ENCODE assay signal across 9 cellular contexts in the genomic region with DNA sequence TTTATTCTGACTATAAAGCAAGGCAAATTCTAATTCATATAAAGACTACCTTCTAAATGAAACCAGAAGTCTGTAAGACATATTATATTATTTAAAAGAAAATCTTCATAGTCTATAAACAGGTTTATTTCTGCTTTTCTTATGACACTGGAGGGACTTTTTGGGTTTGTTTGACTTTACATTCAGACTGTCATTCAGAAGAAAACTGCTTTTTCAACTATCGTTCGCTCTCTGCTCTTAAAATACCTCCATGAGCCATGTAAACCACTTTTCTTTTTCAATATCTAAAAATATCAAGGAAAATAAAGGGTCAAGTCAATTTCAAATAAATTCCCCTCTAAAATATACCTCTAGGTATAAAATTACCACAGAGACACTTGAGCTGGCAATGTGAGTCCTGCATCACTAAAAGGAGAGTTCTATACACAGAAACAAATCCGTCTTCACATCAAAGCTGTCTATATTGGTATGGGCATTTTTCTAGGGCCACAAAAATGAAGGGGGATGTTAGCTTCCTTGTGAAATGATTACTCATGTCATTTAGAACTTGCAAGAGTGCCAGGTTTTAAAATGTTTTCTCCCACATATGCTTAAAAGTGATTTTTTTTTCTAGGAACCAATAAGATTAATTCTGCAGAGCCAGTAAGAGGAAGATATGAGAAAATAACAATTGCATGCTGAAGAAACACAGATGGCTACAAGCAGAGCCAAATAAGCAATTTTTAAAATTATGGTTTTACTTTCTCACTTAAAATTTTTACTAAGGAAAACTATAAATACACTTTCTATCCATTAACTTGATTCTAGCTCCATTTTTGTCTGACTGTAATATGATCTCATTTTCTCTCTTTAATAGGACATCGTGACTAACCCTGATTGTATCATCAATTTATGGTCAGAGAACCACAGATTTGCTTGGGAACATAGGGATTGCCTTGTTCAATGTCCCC.
A peak's percentile ranks its signal among the peaks of the same experiment; 100 is the strongest.
DNase-seq lines count a peak whose midpoint lies in the region; ATAC-seq and TF ChIP-seq lines count a peak whose summit lies in the region.
"Had no signal": no experiment of that assay in that cellular context is flagged by ENCODE, and none has a peak within 500 bp of the region (broad histone marks: within the 10 kb centered on the region; RNA-seq: fewer than 3 reads in every experiment).

No MANE protein-coding gene starts in this region.

- no peak overlapping the region for H3K23ac ChIP-seq in neuronal stem cell (ENCODE audit: low read depth, low read length, poor library complexity)

- peak overlapping the region; percentile 20; the same call in 1 of the 2 replicates for H3K4me3 Mint-ChIP-seq in HFFc6
- H3K4me3 Mint-ChIP-seq in naive thymus-derived CD4-positive, alpha-beta T cell = peak overlapping the region in 4 of 10 donors; percentile 12 to 51 (median 22)

- no peaks in the 10 kb centered on the region for H3K27me3 Mint-ChIP-seq in HFFc6 (ENCODE audit: insufficient read depth)
- H3K27me3 Mint-ChIP-seq in naive thymus-derived CD4-positive, alpha-beta T cell = no peaks in the 10 kb centered on the region

- WGBS in neuronal stem cell (ENCODE audit: extremely low coverage in 2 of 2, insufficient read length in 2 of 2, insufficient replicate concordance in 1 of 2), 2 donors = no CpG with 5 or more reads among the region's 4 CpGs

- H2AK5ac ChIP-seq in neuronal stem cell (ENCODE audit: low read depth, low read length) = no peak overlapping the region

- TF ChIP-seq CTCF in HFFc6 (IDR thresholded peaks at IDR 0.05) (no peak), PC-3 (conservative IDR thresholded peaks at IDR 0.05; ENCODE audit: low read depth, low read length) (no peak), RWPE1 (conservative IDR thresholded peaks at IDR 0.05; ENCODE audit: low read depth) (no peak)

- no TSS peak for BruUV-seq in PC-3 (replicated peaks; lab: Mats Ljungman, UMichigan)

- H3K27ac ChIP-seq in PC-3 (ENCODE audit: low read length) (peak overlapping the region; percentile 10; the same call in 1 of the 2 replicates), neuronal stem cell (replicated peaks; ENCODE audit: low read length) (no peak overlapping the region), RWPE1 (no peak overlapping the region)
- H3K27ac ChIP-seq in naive thymus-derived CD4-positive, alpha-beta T cell (ENCODE audit: low read depth, low read length) = no peak overlapping the region

- no peak overlapping the region for H4K91ac ChIP-seq in neuronal stem cell (ENCODE audit: low read depth, low read length, poor library complexity)

- no peaks in the 10 kb centered on the region for H3K79me2 ChIP-seq in PC-3 (ENCODE audit: low read length)

- H4K20me1 ChIP-seq in PC-3 (ENCODE audit: low read length) = no peaks in the 10 kb centered on the region

- H3K79me1 ChIP-seq in neuronal stem cell (ENCODE audit: low read depth, low read length) = no peaks in the 10 kb centered on the region

- H3K4me1 Mint-ChIP-seq in HFFc6 (ENCODE audit: low read depth) = peaks cover 15% of the 10 kb centered on the region
- peaks cover 14 to 56% (median 44%) of the 10 kb centered on the region in 7 donors for H3K4me1 Mint-ChIP-seq in naive thymus-derived CD4-positive, alpha-beta T cell

- H3F3A ChIP-seq in PC-3 (ENCODE audit: low read length, unreplicated experiment) = no peaks in the 10 kb centered on the region

- no peaks in the 10 kb centered on the region for H3K36me3 ChIP-seq in PC-3 (ENCODE audit: low read depth, low read length)
- peaks cover 0 to 40% (median 0%) of the 10 kb centered on the region in 3 experiments for H3K36me3 ChIP-seq in naive thymus-derived CD4-positive, alpha-beta T cell (ENCODE audit: control insufficient read depth in 2 of 3, insufficient read depth in 3 of 3, low read length in 3 of 3)
- H3K36me3 ChIP-seq in neuronal stem cell (replicated peaks in 1 of 2; ENCODE audit: control insufficient read depth in 2 of 2, insufficient read depth in 2 of 2, low read length in 2 of 2) = no peaks in the 10 kb centered on the region

- H3K14ac ChIP-seq in neuronal stem cell (ENCODE audit: low read length) = no peak overlapping the region

- peak; percentile 55 for DNase-seq in HFFc6
- DNase-seq in PC-3 = peak; percentile 36
- no peak for DNase-seq in naive thymus-derived CD4-positive, alpha-beta T cell
- DNase-seq in pons (ENCODE audit: low spot score) = no peak
- no peak for DNase-seq in neuronal stem cell (ENCODE audit: low spot score)
- no peak for DNase-seq in RWPE1 (ENCODE audit: low spot score)
- no peak for DNase-seq in stimulated activated CD4-positive, alpha-beta T cell treated with anti-CD3 and anti-CD28 coated beads, Interleukin-4, amount 100 ng/mL, for 24 hours
- DNase-seq: NCI-H2081 treated with DMSO at 0.1 percent for 48 hours had no signal

- intact Hi-C loops in PC-3 (cut with micrococcal nuclease) = loop anchor here (2.0 kb wide), 1 partner anchor 65 kb away; no protein-coding TSS in a partner anchor
- intact Hi-C loops in naive thymus-derived CD4-positive, alpha-beta T cell (cut with micrococcal nuclease) = loop anchor here in 1 of 2 donors (1.0 kb wide), 1 partner anchor 26 kb away; no protein-coding TSS in a partner anchor

- no peak overlapping the region for H4K8ac ChIP-seq in neuronal stem cell (ENCODE audit: low read depth, low read length)

- no peak overlapping the region for H2BK5ac ChIP-seq in neuronal stem cell (ENCODE audit: low read length)

- H3K27ac Mint-ChIP-seq in HFFc6 = peak overlapping the region; percentile 42
- H3K27ac Mint-ChIP-seq in naive thymus-derived CD4-positive, alpha-beta T cell = peak overlapping the region in 8 of 9 donors; percentile 20 to 79 (median 60)

- no peaks in the 10 kb centered on the region for H3K9me2 ChIP-seq in PC-3 (replicated peaks; ENCODE audit: low read length)

- no peaks in the 10 kb centered on the region for H3K9me3 ChIP-seq in PC-3 (ENCODE audit: low read length)
- H3K9me3 ChIP-seq in naive thymus-derived CD4-positive, alpha-beta T cell (ENCODE audit: control insufficient read depth in 2 of 3, low read length in 3 of 3) = no peaks in the 10 kb centered on the region
- no peaks in the 10 kb centered on the region for H3K9me3 ChIP-seq in neuronal stem cell (replicated peaks in 1 of 2; ENCODE audit: control insufficient read depth in 2 of 2, insufficient read depth in 1 of 2, low read depth in 1 of 2, low read length in 2 of 2)

- H3K36me3 Mint-ChIP-seq in HFFc6 (ENCODE audit: low read depth) = peaks cover 8% of the 10 kb centered on the region; the same call in 1 of the 2 replicates
- H3K36me3 Mint-ChIP-seq in naive thymus-derived CD4-positive, alpha-beta T cell = peaks cover 13 to 54% (median 31%) of the 10 kb centered on the region in 5 donors

- CTCF ChIA-PET in PC-3 (lab: Charles Lee) (no interaction called here), RWPE1 (lab: Yijun Ruan, JAX) (no interaction called here)
- CTCF ChIA-PET in naive thymus-derived CD4-positive, alpha-beta T cell (lab: Charles Lee) = no interaction called here

- no peak overlapping the region for H2BK120ac ChIP-seq in neuronal stem cell (ENCODE audit: low read depth, low read length)

- H3K9ac ChIP-seq in PC-3 (ENCODE audit: low read length) (no peak overlapping the region), neuronal stem cell (ENCODE audit: low read depth, low read length, poor library complexity) (no peak overlapping the region)

- H3K4me3 ChIP-seq in PC-3 (ENCODE audit: low read length) (no peak overlapping the region), neuronal stem cell (ENCODE audit: low read length in 2 of 2) (no peak overlapping the region)
- H3K4me3 ChIP-seq in naive thymus-derived CD4-positive, alpha-beta T cell (ENCODE audit: low read length) = no peak overlapping the region

- POLR2A ChIA-PET in PC-3 (lab: Charles Lee; ENCODE audit: unreplicated experiment) (no interaction called here), RWPE1 (lab: Yijun Ruan, JAX; ENCODE audit: low non-redundant PET) (no interaction called here)
- POLR2A ChIA-PET in naive thymus-derived CD4-positive, alpha-beta T cell (lab: Charles Lee) = interaction anchor here (1.5 kb wide), 1 partner anchor 13 kb away, joined by 4 read pairs; no protein-coding TSS in a partner anchor

- no peak overlapping the region for H3K18ac ChIP-seq in neuronal stem cell (ENCODE audit: low read length)

- H3K4me2 ChIP-seq in PC-3 (ENCODE audit: low read length) (no peak overlapping the region), neuronal stem cell (ENCODE audit: insufficient read depth, low read length, poor library complexity, severe bottlenecking) (no peak overlapping the region)

- no peaks in the 10 kb centered on the region for H3K9me3 Mint-ChIP-seq in HFFc6
- H3K9me3 Mint-ChIP-seq in naive thymus-derived CD4-positive, alpha-beta T cell = peaks cover 0 to 10% (median 0%) of the 10 kb centered on the region in 11 donors

- H3K4ac ChIP-seq in neuronal stem cell (ENCODE audit: low read length) = no peak overlapping the region

- no peak overlapping the region for H2BK15ac ChIP-seq in neuronal stem cell (ENCODE audit: low read length)

- H2BK12ac ChIP-seq in neuronal stem cell (ENCODE audit: low read length) = no peak overlapping the region

- H3K4me1 ChIP-seq in PC-3 (ENCODE audit: insufficient read depth, low read length) (peaks cover 11% of the 10 kb centered on the region; the same call in 1 of the 2 replicates), neuronal stem cell (ENCODE audit: control insufficient read depth in 2 of 2, insufficient read depth in 1 of 2, low read depth in 1 of 2, low read length in 2 of 2) (peaks cover 4 to 11% of the 10 kb centered on the region in 2 donors)
- H3K4me1 ChIP-seq in naive thymus-derived CD4-positive, alpha-beta T cell (ENCODE audit: control insufficient read depth in 2 of 2, insufficient read depth in 2 of 2, low read length in 2 of 2) = peaks cover 0 to 25% of the 10 kb centered on the region in 2 donors

- ATAC-seq in GM18867 (IDR thresholded peaks at IDR 0.05; ENCODE audit: unreplicated experiment) = peak; percentile 72
- ATAC-seq in PC-3 = peak; percentile 65
- ATAC-seq in naive thymus-derived CD4-positive, alpha-beta T cell = peak; percentile 72

- H2AFZ ChIP-seq in PC-3 (ENCODE audit: low read length) (no peak overlapping the region), neuronal stem cell (ENCODE audit: low read length) (no peak overlapping the region)

- H3K27me3 ChIP-seq in PC-3 (ENCODE audit: low read length) = no peaks in the 10 kb centered on the region
- H3K27me3 ChIP-seq in naive thymus-derived CD4-positive, alpha-beta T cell (ENCODE audit: control insufficient read depth in 2 of 2, insufficient read depth in 2 of 2, low read length in 2 of 2) = no peaks in the 10 kb centered on the region
- no peaks in the 10 kb centered on the region for H3K27me3 ChIP-seq in neuronal stem cell (ENCODE audit: control insufficient read depth in 3 of 3, insufficient read depth in 3 of 3, low read depth in 1 of 3, low read length in 3 of 3)

Comparison
In these comparisons a context has a peak if more than half of its experiments do, and no peak if none do; other contexts are left out.
1. DNase-seq: peak in HFFc6 (single experiment) and PC-3 (single experiment); none in naive thymus-derived CD4-positive, alpha-beta T cell (0 of 9), pons (single experiment), neuronal stem cell (single experiment), RWPE1 (single experiment) and stimulated activated CD4-positive, alpha-beta T cell treated with anti-CD3 and anti-CD28 coated beads, Interleukin-4, amount 100 ng/mL, for 24 hours (single experiment).
2. Peak in every context shown above with its lines, with median percentiles within 50 percentile points of each other: ATAC-seq.